In genomic region chr22:50138988-50139387, GRCh38 we compare ENCODE assay signal across 19 cellular contexts. TPM values are rescaled to one million over a fixed set of nuclear protein-coding genes. Genes with fewer than 3 reads are reported as not detected.
A peak's percentile ranks its signal among the peaks of the same experiment; 100 is the strongest.
DNase-seq lines count a peak whose midpoint lies in the region; ATAC-seq, FAIRE-seq and TF ChIP-seq lines count a peak whose summit lies in the region.
"Had no signal": no experiment of that assay in that cellular context is flagged by ENCODE, and none has a peak within 500 bp of the region (broad histone marks: within the 10 kb centered on the region; RNA-seq: fewer than 3 reads in every experiment).

No MANE protein-coding gene starts in this region.

- no peak for TF ChIP-seq CTCF in HepG2 (CRISPR knock-in tag; IDR thresholded peaks at IDR 0.05)
- TF ChIP-seq CTCF in right lobe of liver (IDR thresholded peaks at IDR 0.05) = no peak
- TF ChIP-seq CTCF in OCI-LY1 (IDR thresholded peaks at IDR 0.05; ENCODE audit: low read length) = no peak
- no peak for TF ChIP-seq CTCF in foreskin fibroblast (IDR thresholded peaks at IDR 0.05; ENCODE audit: low read depth, low read length)

- no TSS peak for BruUV-seq in HepG2 (replicated peaks; lab: Mats Ljungman, UMichigan)

- H3K4me1 ChIP-seq in HepG2 (ENCODE audit: insufficient read depth, low read length) (peaks cover 64% of the 10 kb centered on the region), right lobe of liver (peaks cover 0 to 24% (median 11%) of the 10 kb centered on the region in 4 donors), OCI-LY1 (ENCODE audit: insufficient read depth, low read length, severe bottlenecking) (peaks cover 60% of the 10 kb centered on the region)

- POLR2A ChIA-PET in HepG2 (lab: Yijun Ruan, JAX) = no interaction called here

- FAIRE-seq in HepG2 (lab: Jason Lieb, UNC) = no peak
- FAIRE-seq: G401.6, GM12891, H54 had no signal

- no peaks in the 10 kb centered on the region for H3K9me3 ChIP-seq in HepG2 (ENCODE audit: low read length)
- H3K9me3 ChIP-seq in right lobe of liver = no peaks in the 10 kb centered on the region
- H3K9me3 ChIP-seq in OCI-LY1 (ENCODE audit: low read length) = no peaks in the 10 kb centered on the region
- H3K9me3 ChIP-seq: BLaER1 had no signal

- peak in 1 of 2 experiments; percentile 23; a peak in 1 of 4 replicates for TF ChIP-seq EP300 in HepG2 (IDR thresholded peaks at IDR 0.05; ENCODE audit: low read depth in 2 of 2, low read length in 2 of 2)
- no peak; the same call in 1 of the 2 replicates for TF ChIP-seq EP300 in HepG2 (CRISPR knock-in tag; IDR thresholded peaks at IDR 0.05; ENCODE audit: borderline replicate concordance)

- CTCF ChIA-PET in HepG2 (lab: Yijun Ruan, JAX; ENCODE audit: low intra/inter-chr PET ratio, low total read pairs) = no interaction called here

- H4K20me1 ChIP-seq in HepG2 (ENCODE audit: insufficient read depth, low read length) = no peaks in the 10 kb centered on the region
- H4K20me1 ChIP-seq in OCI-LY1 (ENCODE audit: insufficient read depth, low read length) = no peaks in the 10 kb centered on the region
- H4K20me1 ChIP-seq: BLaER1 had no signal

- TF ChIP-seq POLR2A in HepG2 (IDR thresholded peaks at IDR 0.05; ENCODE audit: insufficient read depth in 1 of 2, low read depth in 2 of 2, low read length in 2 of 2) (no peak), right lobe of liver (IDR thresholded peaks at IDR 0.05) (no peak)

- intact Hi-C loops in HepG2 (cut with micrococcal nuclease; ENCODE audit: unreplicated experiment) (no loop called here), right lobe of liver (cut with DNase I) (no loop called here)

- H3F3A ChIP-seq in OCI-LY1 (ENCODE audit: insufficient read depth, low read length) = 0 out of 2 replicates have a peak, but pooled peaks cover 15% of the 10 kb centered on the region

- H3K36me3 ChIP-seq in HepG2 (replicated peaks in 1 of 2; ENCODE audit: control insufficient read depth in 1 of 2, insufficient read depth in 2 of 2, low read length in 2 of 2) = no peaks in the 10 kb centered on the region
- no peaks in the 10 kb centered on the region for H3K36me3 ChIP-seq in right lobe of liver
- H3K36me3 ChIP-seq in OCI-LY1 (ENCODE audit: insufficient read depth, low read length) = no peaks in the 10 kb centered on the region
- H3K36me3 ChIP-seq: BLaER1 had no signal

- 28% methylated on average over 9 of the region's 9 CpGs for WGBS in HepG2 (ENCODE audit: low lambda C conversion rate)
- 83% methylated on average over 4 of the region's 9 CpGs for WGBS in right lobe of liver (ENCODE audit: insufficient coverage, low coverage, low lambda C conversion rate, missing lambda C conversion rate)

- H3K9me2 ChIP-seq in OCI-LY1 (ENCODE audit: low read depth, low read length) = no peaks in the 10 kb centered on the region

- H3K9ac ChIP-seq in HepG2 (ENCODE audit: insufficient read depth, low read depth, low read length) (no peak overlapping the region), OCI-LY1 (ENCODE audit: low read length) (peak overlapping the region; percentile 9; the same call in 1 of the 2 replicates)
- H3K9ac ChIP-seq: BLaER1, GM23248 had no signal

- H3K4me2 ChIP-seq in HepG2 (ENCODE audit: low read depth, low read length) (peak overlapping the region; percentile 3; the same call in 1 of the 2 replicates), OCI-LY1 (ENCODE audit: low read length) (peak overlapping the region; percentile 49)

- H3K4me3 ChIP-seq in HepG2 (replicated peaks in 1 of 3; ENCODE audit: insufficient read depth in 1 of 3, low read depth in 2 of 3, low read length in 3 of 3) (no peak overlapping the region), right lobe of liver (no peak overlapping the region), OCI-LY1 (ENCODE audit: low read depth, low read length, poor library complexity, severe bottlenecking) (peak overlapping the region; percentile 17), foreskin fibroblast (ENCODE audit: low read depth in 1 of 2, low read length in 2 of 2) (no peak overlapping the region)
- H3K4me3 ChIP-seq: BLaER1, GM23248 had no signal

- TF ChIP-seq RAD21 in HepG2 (CRISPR knock-in tag; IDR thresholded peaks at IDR 0.05) = no peak

- H2AFZ ChIP-seq in HepG2 (ENCODE audit: low read length) = no peak overlapping the region
- no peak overlapping the region for H2AFZ ChIP-seq in OCI-LY1 (ENCODE audit: low read length)
- H2AFZ ChIP-seq: GM23248 had no signal

- H3K27ac ChIP-seq in HepG2 (ENCODE audit: extremely low read length, insufficient read depth, low read length) = no peak overlapping the region
- no peak overlapping the region for H3K27ac ChIP-seq in right lobe of liver
- H3K27ac ChIP-seq in OCI-LY1 (ENCODE audit: low read depth, low read length, poor library complexity, severe bottlenecking) = peak overlapping the region; percentile 98
- H3K27ac ChIP-seq: BLaER1, GM23248 had no signal

- DNase-seq in DMS153 (lab: John Stamatoyannopoulos, UW) (peak; percentile 55), DMS153 treated with DMSO at 0.1 percent for 48 hours (lab: John Stamatoyannopoulos, UW; ENCODE audit: unreplicated experiment) (no peak), HepG2 (ENCODE audit: low spot score) (peak; percentile 28), right lobe of liver (no peak), foreskin fibroblast (no peak), T-helper 1 cell (no peak)
- no peak for DNase-seq in stimulated activated CD4-positive, alpha-beta T cell treated with anti-CD3 and anti-CD28 coated beads, Interleukin-12 subunit alpha, Interleukin-12 subunit beta, amount 100 ng/mL, for 4 hours
- DNase-seq: 8988T, AML-193, Calu3, DMS 273 treated with DMSO at 0.1 percent for 48 hours, EL, GM23248 had no signal

- H3K27me3 ChIP-seq in HepG2 (ENCODE audit: control insufficient read depth in 1 of 2, insufficient read depth in 2 of 2, low read length in 2 of 2) = peaks cover 2 to 21% of the 10 kb centered on the region in 2 experiments
- no peaks in the 10 kb centered on the region for H3K27me3 ChIP-seq in right lobe of liver
- H3K27me3 ChIP-seq in OCI-LY1 (ENCODE audit: insufficient read depth, low read length) = no peaks in the 10 kb centered on the region
- H3K27me3 ChIP-seq: BLaER1 had no signal

- in situ Hi-C loops in HepG2 (cut with HindIII; ENCODE audit: extremely low pct_ligation_motif_present, low pct_unique_long_range_greater_than_20kb) = no loop called here

- no peaks in the 10 kb centered on the region for H3K79me2 ChIP-seq in HepG2 (ENCODE audit: insufficient read depth, low read length)
- H3K79me2 ChIP-seq in OCI-LY1 (ENCODE audit: insufficient read depth, low read length) = no peaks in the 10 kb centered on the region

- ATAC-seq in HepG2 = no peak
- ATAC-seq in right lobe of liver = no peak
- ATAC-seq: HCT116 had no signal

RNA-seq across cellular contexts. Expression of gene PANX2, which starts 31.5 kb away (rescaled TPM):
- total RNA-seq in HepG2 (2016; rRNA removed; fragmentation: Illumina TruSeq; extraction: Trizol) (0.15 and 0.58 TPM in 2 replicates), right lobe of liver (10 to 100 TPM in 1 of 6 experiments, 1 to 10 TPM in 5; 3.9 to 12.3 (median 7.2) TPM)
- total RNA-seq in HepG2 (2016; cell fraction: cytosol; rRNA removed; fragmentation: Illumina TruSeq; extraction: Trizol; ENCODE audit: low read depth) = 0.20 and 0.35 TPM in 2 replicates
- 0.19 TPM in 2 replicates for total RNA-seq in HepG2 (2016; cell fraction: insoluble cytoplasmic fraction; rRNA removed; fragmentation: Illumina TruSeq; extraction: Trizol)
- 1.1 and 1.4 TPM in 2 replicates for total RNA-seq in HepG2 (2016; cell fraction: membrane; rRNA removed; fragmentation: Illumina TruSeq; extraction: Trizol)
- 0.47 and 0.56 TPM in 2 replicates for total RNA-seq in HepG2 (2016; cell fraction: nucleus; rRNA removed; fragmentation: Illumina TruSeq; extraction: Trizol)
- 1.1 TPM in 2 replicates for polyA plus RNA-seq in HepG2 (2011; rRNA removed)
- 0.99 and 1.7 TPM in 2 replicates for polyA plus RNA-seq in HepG2 (2011; cell fraction: cytosol; rRNA removed)
- polyA plus RNA-seq in HepG2 (2011; cell fraction: nucleus; rRNA removed) = 2.5 and 4.2 TPM in 2 replicates
- 1.6 and 3.8 TPM in 2 replicates for polyA plus RNA-seq in HepG2 (2012)
- polyA plus RNA-seq in HepG2 (2016; cell fraction: cytosol; fragmentation: Illumina TruSeq; extraction: Trizol; ENCODE audit: low read depth) = 1.3 and 1.4 TPM in 2 replicates
- 1.1 and 1.4 TPM in 2 replicates for polyA plus RNA-seq in HepG2 (2016; cell fraction: insoluble cytoplasmic fraction; fragmentation: Illumina TruSeq; extraction: Trizol; ENCODE audit: low read depth)
- 2.9 and 3.6 TPM in 2 replicates for polyA plus RNA-seq in HepG2 (2016; cell fraction: membrane; fragmentation: Illumina TruSeq; extraction: Trizol; ENCODE audit: low read depth)
- polyA plus RNA-seq in HepG2 (2016; cell fraction: nucleus; fragmentation: Illumina TruSeq; extraction: Trizol; ENCODE audit: insufficient read depth, low read depth) = 2.0 and 2.3 TPM in 2 replicates
- 0.78 and 0.84 TPM in 2 replicates for polyA minus RNA-seq in HepG2 (2011; rRNA and poly(A)+ RNA removed; ENCODE audit: low replicate concordance)
- polyA minus RNA-seq in HepG2 (2011; cell fraction: cytosol; rRNA and poly(A)+ RNA removed) = 0.30 and 0.79 TPM in 2 replicates
- 0.37 and 0.39 TPM in 2 replicates for polyA minus RNA-seq in HepG2 (2011; cell fraction: nucleus; rRNA and poly(A)+ RNA removed)
- total RNA-seq: GM23248 had no signal

RNA-seq across cellular contexts. Expression of gene TRABD, which starts 46.7 kb away (rescaled TPM):
- total RNA-seq in HepG2 (2016; rRNA removed; fragmentation: Illumina TruSeq; extraction: Trizol) = 16.2 and 21.5 TPM in 2 replicates
- 8.1 and 8.5 TPM in 2 replicates for total RNA-seq in HepG2 (2016; cell fraction: cytosol; rRNA removed; fragmentation: Illumina TruSeq; extraction: Trizol; ENCODE audit: low read depth)
- total RNA-seq in HepG2 (2016; cell fraction: insoluble cytoplasmic fraction; rRNA removed; fragmentation: Illumina TruSeq; extraction: Trizol) = 14.1 and 20.1 TPM in 2 replicates
- total RNA-seq in HepG2 (2016; cell fraction: membrane; rRNA removed; fragmentation: Illumina TruSeq; extraction: Trizol) = 15.9 and 17.7 TPM in 2 replicates
- 12.3 and 17.7 TPM in 2 replicates for total RNA-seq in HepG2 (2016; cell fraction: nucleus; rRNA removed; fragmentation: Illumina TruSeq; extraction: Trizol)
- polyA plus RNA-seq in HepG2 (2011; rRNA removed) = 28.9 and 36.8 TPM in 2 replicates
- 15.8 and 28.0 TPM in 2 replicates for polyA plus RNA-seq in HepG2 (2011; cell fraction: cytosol; rRNA removed)
- 241 and 327 TPM in 2 replicates for polyA plus RNA-seq in HepG2 (2011; cell fraction: nucleus; rRNA removed)
- 19.6 and 35.2 TPM in 2 replicates for polyA plus RNA-seq in HepG2 (2012)
- polyA plus RNA-seq in HepG2 (2016; cell fraction: cytosol; fragmentation: Illumina TruSeq; extraction: Trizol; ENCODE audit: low read depth) = 10.4 and 11.2 TPM in 2 replicates
- 19.9 and 22.8 TPM in 2 replicates for polyA plus RNA-seq in HepG2 (2016; cell fraction: insoluble cytoplasmic fraction; fragmentation: Illumina TruSeq; extraction: Trizol; ENCODE audit: low read depth)
- polyA plus RNA-seq in HepG2 (2016; cell fraction: membrane; fragmentation: Illumina TruSeq; extraction: Trizol; ENCODE audit: low read depth) = 15.2 and 16.9 TPM in 2 replicates
- 56.6 and 60.9 TPM in 2 replicates for polyA plus RNA-seq in HepG2 (2016; cell fraction: nucleus; fragmentation: Illumina TruSeq; extraction: Trizol; ENCODE audit: insufficient read depth, low read depth)
- polyA minus RNA-seq in HepG2 (2011; rRNA and poly(A)+ RNA removed; ENCODE audit: low replicate concordance) = 22.4 and 30.1 TPM in 2 replicates
- 9.7 and 11.7 TPM in 2 replicates for polyA minus RNA-seq in HepG2 (2011; cell fraction: cytosol; rRNA and poly(A)+ RNA removed)
- polyA minus RNA-seq in HepG2 (2011; cell fraction: nucleus; rRNA and poly(A)+ RNA removed) = 14.4 and 18.2 TPM in 2 replicates
- total RNA-seq in right lobe of liver = 10 to 100 TPM; 18.9 to 30.2 (median 22.8) TPM

RNA-seq across cellular contexts. Expression of gene MOV10L1, which starts 49.2 kb away (rescaled TPM):
- total RNA-seq in HepG2 (2016; rRNA removed; fragmentation: Illumina TruSeq; extraction: Trizol) (0.11 TPM in 1 of 2 replicates, not detected in the other), right lobe of liver (under 1 TPM in 4 of 6 experiments, not detected in 2; 0.21 to 0.31 (median 0.24) TPM)
- not detected in 2 replicates for total RNA-seq in HepG2 (2016; cell fraction: cytosol; rRNA removed; fragmentation: Illumina TruSeq; extraction: Trizol; ENCODE audit: low read depth)
- total RNA-seq in HepG2 (2016; cell fraction: insoluble cytoplasmic fraction; rRNA removed; fragmentation: Illumina TruSeq; extraction: Trizol) = 0.17 TPM in 1 of 2 replicates, not detected in the other
- total RNA-seq in HepG2 (2016; cell fraction: membrane; rRNA removed; fragmentation: Illumina TruSeq; extraction: Trizol) = not detected in 2 replicates
- total RNA-seq in HepG2 (2016; cell fraction: nucleus; rRNA removed; fragmentation: Illumina TruSeq; extraction: Trizol) = 0.12 and 0.28 TPM in 2 replicates
- 0.12 and 0.31 TPM in 2 replicates for polyA plus RNA-seq in HepG2 (2011; rRNA removed)
- polyA plus RNA-seq in HepG2 (2011; cell fraction: cytosol; rRNA removed) = 0.05 and 0.09 TPM in 2 replicates
- polyA plus RNA-seq in HepG2 (2011; cell fraction: nucleus; rRNA removed) = 0.47 and 1.1 TPM in 2 replicates
- polyA plus RNA-seq in HepG2 (2012) = 0.29 and 0.46 TPM in 2 replicates
- polyA plus RNA-seq in HepG2 (2016; cell fraction: cytosol; fragmentation: Illumina TruSeq; extraction: Trizol; ENCODE audit: low read depth) = not detected in 2 replicates
- not detected in 2 replicates for polyA plus RNA-seq in HepG2 (2016; cell fraction: insoluble cytoplasmic fraction; fragmentation: Illumina TruSeq; extraction: Trizol; ENCODE audit: low read depth)
- polyA plus RNA-seq in HepG2 (2016; cell fraction: membrane; fragmentation: Illumina TruSeq; extraction: Trizol; ENCODE audit: low read depth) = 0.08 TPM in 1 of 2 replicates, not detected in the other
- not detected in 2 replicates for polyA plus RNA-seq in HepG2 (2016; cell fraction: nucleus; fragmentation: Illumina TruSeq; extraction: Trizol; ENCODE audit: insufficient read depth, low read depth)
- not detected in 2 replicates for polyA minus RNA-seq in HepG2 (2011; rRNA and poly(A)+ RNA removed; ENCODE audit: low replicate concordance)
- not detected in 2 replicates for polyA minus RNA-seq in HepG2 (2011; cell fraction: cytosol; rRNA and poly(A)+ RNA removed)
- polyA minus RNA-seq in HepG2 (2011; cell fraction: nucleus; rRNA and poly(A)+ RNA removed) = 0.39 TPM in 1 of 2 replicates, not detected in the other
- total RNA-seq: Calu3, GM23248 had no signal
- polyA plus RNA-seq: GM23248 had no signal

RNA-seq across cellular contexts. Expression of gene MLC1, which starts 53.8 kb away (rescaled TPM):
- total RNA-seq in HepG2 (2016; rRNA removed; fragmentation: Illumina TruSeq; extraction: Trizol) = not detected in 2 replicates
- not detected in 2 replicates for total RNA-seq in HepG2 (2016; cell fraction: cytosol; rRNA removed; fragmentation: Illumina TruSeq; extraction: Trizol; ENCODE audit: low read depth)
- total RNA-seq in HepG2 (2016; cell fraction: insoluble cytoplasmic fraction; rRNA removed; fragmentation: Illumina TruSeq; extraction: Trizol) = not detected in 2 replicates
- not detected in 2 replicates for total RNA-seq in HepG2 (2016; cell fraction: membrane; rRNA removed; fragmentation: Illumina TruSeq; extraction: Trizol)
- total RNA-seq in HepG2 (2016; cell fraction: nucleus; rRNA removed; fragmentation: Illumina TruSeq; extraction: Trizol) = not detected in 2 replicates
- not detected in 2 replicates for polyA plus RNA-seq in HepG2 (2011; rRNA removed)
- polyA plus RNA-seq in HepG2 (2011; cell fraction: cytosol; rRNA removed) = not detected in 2 replicates
- polyA plus RNA-seq in HepG2 (2011; cell fraction: nucleus; rRNA removed) = not detected in 2 replicates
- polyA plus RNA-seq in HepG2 (2012) = not detected in 2 replicates
- polyA plus RNA-seq in HepG2 (2016; cell fraction: cytosol; fragmentation: Illumina TruSeq; extraction: Trizol; ENCODE audit: low read depth) = not detected in 2 replicates
- polyA plus RNA-seq in HepG2 (2016; cell fraction: insoluble cytoplasmic fraction; fragmentation: Illumina TruSeq; extraction: Trizol; ENCODE audit: low read depth) = not detected in 2 replicates
- not detected in 2 replicates for polyA plus RNA-seq in HepG2 (2016; cell fraction: membrane; fragmentation: Illumina TruSeq; extraction: Trizol; ENCODE audit: low read depth)
- polyA plus RNA-seq in HepG2 (2016; cell fraction: nucleus; fragmentation: Illumina TruSeq; extraction: Trizol; ENCODE audit: insufficient read depth, low read depth) = not detected in 2 replicates
- not detected in 2 replicates for polyA minus RNA-seq in HepG2 (2011; rRNA and poly(A)+ RNA removed; ENCODE audit: low replicate concordance)
- not detected in 2 replicates for polyA minus RNA-seq in HepG2 (2011; cell fraction: cytosol; rRNA and poly(A)+ RNA removed)
- polyA minus RNA-seq in HepG2 (2011; cell fraction: nucleus; rRNA and poly(A)+ RNA removed) = not detected in 2 replicates
- total RNA-seq in right lobe of liver = under 1 TPM in 2 of 6 experiments, not detected in 4; 0.60 to 0.68 TPM
- total RNA-seq: Calu3, GM23248 had no signal
- polyA plus RNA-seq: GM23248 had no signal

Comparison
In these comparisons a context has a peak if more than half of its experiments do, and no peak if none do; other contexts are left out.
1. DNase-seq: peak in DMS153 (single experiment) and HepG2 (single experiment); none in DMS153 treated with DMSO at 0.1 percent for 48 hours (single experiment), right lobe of liver (0 of 3), foreskin fibroblast (0 of 2), T-helper 1 cell (0 of 5) and stimulated activated CD4-positive, alpha-beta T cell treated with anti-CD3 and anti-CD28 coated beads, Interleukin-12 subunit alpha, Interleukin-12 subunit beta, amount 100 ng/mL, for 4 hours (single experiment).